15 cellular contexts compared by ENCODE assay signal in the genomic region with DNA sequence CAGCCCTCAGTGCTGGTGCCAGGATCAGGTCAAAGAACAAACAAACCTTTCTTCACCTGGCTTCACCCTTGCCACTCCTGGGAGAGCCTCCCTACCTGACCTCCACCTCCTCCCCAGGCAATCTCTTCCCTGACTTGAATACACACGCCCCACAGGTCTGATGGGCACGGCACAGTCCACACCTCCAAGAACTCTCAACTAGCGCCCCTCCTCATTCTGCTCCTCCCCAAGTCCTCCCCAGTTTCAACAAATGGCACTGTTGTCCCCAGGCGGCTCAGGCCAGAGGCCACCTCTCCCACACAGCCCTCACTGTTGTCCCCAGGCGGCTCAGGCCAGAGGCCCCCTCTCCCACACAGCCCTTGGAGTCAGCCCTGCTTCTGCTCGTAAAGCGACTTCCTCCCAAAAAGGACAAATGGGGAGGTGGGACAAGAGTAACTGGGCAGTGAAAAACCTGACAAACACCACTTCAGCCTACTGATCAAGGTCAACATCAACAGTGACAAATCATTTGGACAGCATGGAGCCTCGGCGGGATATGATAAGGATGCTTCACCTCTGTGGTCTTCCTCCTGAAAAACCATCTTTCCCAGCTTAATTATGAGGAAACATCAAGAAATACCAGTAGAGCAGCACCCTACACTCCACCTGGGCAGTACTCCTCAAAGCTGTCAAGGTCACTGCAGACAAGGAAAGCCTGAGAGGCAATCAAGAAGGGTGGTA. TPM values are rescaled to one million over a fixed set of nuclear protein-coding genes. Genes with fewer than 3 reads are reported as not detected.
DNase-seq lines count a peak whose midpoint lies in the region; ATAC-seq, FAIRE-seq and TF ChIP-seq lines count a peak whose summit lies in the region.
"Had no signal": no experiment of that assay in that cellular context is flagged by ENCODE, and none has a peak within 500 bp of the region (broad histone marks: within the 10 kb centered on the region; RNA-seq: fewer than 3 reads in every experiment).

No MANE protein-coding gene starts in this region.

- no peak for DNase-seq in CD4-positive, alpha-beta memory T cell
- DNase-seq in IMR-90 (no peak), K562 (ENCODE audit: extremely low read depth in 1 of 4, low spot score in 3 of 4) (peak in 2 of 4 experiments; percentile 18 to 61), spleen (no peak), uterus (no peak)
- DNase-seq in stimulated activated CD4-positive, alpha-beta T cell treated with anti-CD3 and anti-CD28 coated beads, Interleukin-1b, Interleukin-23, amount 100 ng/mL, for 48 hours = no peak
- DNase-seq: activated CD4-positive, CD25-positive, alpha-beta regulatory T cell treated with anti-CD3 and anti-CD28 coated beads, Interleukin-2, amount 50 U/mL, for 72 hours; activated gamma-delta T cell; effector CD8-positive, alpha-beta T cell; foreskin melanocyte; NCI-H1417 had no signal

- 50% methylated on average over 2 of the region's 9 CpGs; no CpG with 5 or more reads in 1 of the 2 experiments for WGBS in IMR-90 (ENCODE audit: extremely low coverage in 2 of 2, insufficient read length in 1 of 2), 2 experiments
- 17% methylated on average over 9 of the region's 9 CpGs for WGBS in K562 (ENCODE audit: insufficient coverage, low coverage, missing lambda C conversion rate)
- WGBS in spleen, 5 donors = 84 to 92% (median 85%) methylated on average over 9 of the region's 9 CpGs

- peaks cover 47% of the 10 kb centered on the region for H3K4me1 ChIP-seq in CD4-positive, alpha-beta memory T cell (ENCODE audit: insufficient read depth, low read length)
- H3K4me1 ChIP-seq in IMR-90 (ENCODE audit: control insufficient read depth, insufficient read depth, low read length) = peaks cover 22% of the 10 kb centered on the region
- peaks cover 40 to 67% of the 10 kb centered on the region in 2 experiments for H3K4me1 ChIP-seq in K562 (replicated peaks in 1 of 2; ENCODE audit: control insufficient read depth in 2 of 2, insufficient read depth in 2 of 2, low read length in 2 of 2)
- peaks cover 15 to 64% (median 43%) of the 10 kb centered on the region in 6 donors for H3K4me1 ChIP-seq in spleen
- no peaks in the 10 kb centered on the region for H3K4me1 ChIP-seq in uterus

- no peak overlapping the region for H2BK5ac ChIP-seq in IMR-90 (ENCODE audit: low read depth, low read length, poor library complexity, severe bottlenecking)

- peaks cover 35% of the 10 kb centered on the region for H3K9me1 ChIP-seq in IMR-90 (ENCODE audit: insufficient read depth, low read length)
- H3K9me1 ChIP-seq in K562 (ENCODE audit: control insufficient read depth, insufficient read depth, low read length) = peaks cover 11% of the 10 kb centered on the region

- H3K4ac ChIP-seq in IMR-90 (ENCODE audit: low read depth, low read length) = no peak overlapping the region

- H3K27ac Mint-ChIP-seq in CD4-positive, alpha-beta memory T cell = peak overlapping the region in 4 of 7 donors; percentile 22 to 66 (median 34)
- H3K27ac Mint-ChIP-seq in nephron = peak overlapping the region in 2 of 3 experiments; percentile 48 to 58

- in situ Hi-C loops in IMR-90 (cut with MboI; ENCODE audit: low sequenced_read_pairs) (no loop called here), K562 (cut with MboI) (no loop called here)

- no peak overlapping the region for H3K27ac ChIP-seq in CD4-positive, alpha-beta memory T cell (ENCODE audit: low read depth, low read length)
- H3K27ac ChIP-seq in IMR-90 (ENCODE audit: insufficient read depth, low read length) (no peak overlapping the region), K562 (ENCODE audit: extremely low read depth, low read depth, low read length) (peak overlapping the region; percentile 52), spleen (no peak overlapping the region), uterus (no peak overlapping the region)
- H3K27ac ChIP-seq: prostate gland, vagina had no signal

- BruUV-seq in IMR-90 (replicated peaks; lab: Mats Ljungman, UMichigan) (no TSS peak), K562 (replicated peaks; lab: Mats Ljungman, UMichigan) (no TSS peak)

- H3K36me3 Mint-ChIP-seq in CD4-positive, alpha-beta memory T cell = peaks cover 0 to 2% of the 10 kb centered on the region in 2 donors
- H3K36me3 Mint-ChIP-seq in nephron (ENCODE audit: low read depth) = no peaks in the 10 kb centered on the region

- no peak overlapping the region for H2BK20ac ChIP-seq in IMR-90 (ENCODE audit: low read depth, low read length)

- TF ChIP-seq POLR2A in IMR-90 (IDR thresholded peaks at IDR 0.05; ENCODE audit: low read depth, low read length) = no peak
- TF ChIP-seq POLR2A in K562 (conservative IDR thresholded peaks at IDR 0.05) = no peak
- TF ChIP-seq POLR2A in spleen (IDR thresholded peaks at IDR 0.05) = no peak
- no peak for TF ChIP-seq POLR2A in uterus (IDR thresholded peaks at IDR 0.05)

- peaks cover 28 to 79% of the 10 kb centered on the region in 2 experiments for H3K79me1 ChIP-seq in IMR-90 (ENCODE audit: low read depth in 1 of 2, low read length in 2 of 2)

- TF ChIP-seq CTCF in IMR-90 (conservative IDR thresholded peaks at IDR 0.05; ENCODE audit: low read depth, low read length) (no peak), K562 (IDR thresholded peaks at IDR 0.05 in 2 of 3, conservative IDR thresholded peaks at IDR 0.05 in 1 of 3; ENCODE audit: insufficient read depth in 2 of 3, low read depth in 1 of 3, low read length in 3 of 3) (no peak), nephron (IDR thresholded peaks at IDR 0.05; ENCODE audit: unreplicated experiment in 3 of 3) (no peak), spleen (IDR thresholded peaks at IDR 0.05 in 8 of 11, conservative IDR thresholded peaks at IDR 0.05 in 3 of 11) (no peak), uterus (IDR thresholded peaks at IDR 0.05) (no peak)

- no peak for ATAC-seq in IMR-90 (ENCODE audit: low read depth)
- ATAC-seq in K562 = 0 out of 3 replicates have a peak, but pooled peaks have one; percentile 0

- H3K56ac ChIP-seq in IMR-90 (ENCODE audit: extremely low read depth, insufficient read depth, low read length) = no peak overlapping the region; the same call in 1 of the 2 replicates

- H4K20me1 ChIP-seq in IMR-90 (ENCODE audit: insufficient read depth, low read length) (peaks cover 39% of the 10 kb centered on the region), K562 (replicated peaks; ENCODE audit: control insufficient read depth, insufficient read depth, low read length) (peaks cover 27% of the 10 kb centered on the region)

- H3K9me3 ChIP-seq in CD4-positive, alpha-beta memory T cell (ENCODE audit: control insufficient read depth in 1 of 2, low read length in 2 of 2) = no peaks in the 10 kb centered on the region
- H3K9me3 ChIP-seq in IMR-90 (ENCODE audit: control insufficient read depth, insufficient read depth, low read length) = no peaks in the 10 kb centered on the region
- no peaks in the 10 kb centered on the region for H3K9me3 ChIP-seq in K562 (replicated peaks; ENCODE audit: control insufficient read depth, insufficient read depth, low read depth, low read length)
- H3K9me3 ChIP-seq in spleen = no peaks in the 10 kb centered on the region
- H3K9me3 ChIP-seq in uterus = no peaks in the 10 kb centered on the region
- H3K9me3 ChIP-seq: prostate gland, vagina had no signal

- no peaks in the 10 kb centered on the region for H3K27me3 ChIP-seq in CD4-positive, alpha-beta memory T cell (ENCODE audit: insufficient read depth, low read length)
- H3K27me3 ChIP-seq in IMR-90 (ENCODE audit: control insufficient read depth, insufficient read depth, low read length) (no peaks in the 10 kb centered on the region), K562 (ENCODE audit: control insufficient read depth in 2 of 2, insufficient read depth in 2 of 2, low read length in 2 of 2) (no peaks in the 10 kb centered on the region), spleen (replicated peaks in 1 of 7) (no peaks in the 10 kb centered on the region), uterus (no peaks in the 10 kb centered on the region)
- H3K27me3 ChIP-seq: vagina had no signal

- POLR2A ChIA-PET in CD4-positive, alpha-beta memory T cell (lab: Charles Lee; ENCODE audit: partially characterized antibody) = no interaction called here
- POLR2A ChIA-PET in IMR-90 (lab: Charles Lee; ENCODE audit: unreplicated experiment) (no interaction called here), K562 (lab: Yijun Ruan, JAX) (interaction anchor here (0.9 to 1.4 kb wide), 4 partner anchors 11 to 653 kb away, joined by 3 to 7 read pairs (median 4); a partner anchor contains a TSS)

- no peaks in the 10 kb centered on the region for H3K27me3 Mint-ChIP-seq in CD4-positive, alpha-beta memory T cell
- H3K27me3 Mint-ChIP-seq in nephron (ENCODE audit: low read depth) = peaks cover 3% of the 10 kb centered on the region

- no peak overlapping the region for H3K4me3 ChIP-seq in CD4-positive, alpha-beta memory T cell (ENCODE audit: low read length in 2 of 2)
- no peak overlapping the region for H3K4me3 ChIP-seq in IMR-90 (ENCODE audit: insufficient read depth, low read depth, low read length)
- no peak overlapping the region for H3K4me3 ChIP-seq in K562
- no peak overlapping the region for H3K4me3 ChIP-seq in spleen
- H3K4me3 ChIP-seq in uterus = no peak overlapping the region
- H3K4me3 ChIP-seq: prostate gland, vagina had no signal

- no peak overlapping the region for H3K18ac ChIP-seq in IMR-90 (ENCODE audit: low read depth, low read length)

- FAIRE-seq in K562 (lab: Jason Lieb, UNC) = peak; percentile 69

- CTCF ChIA-PET in CD4-positive, alpha-beta memory T cell (lab: Charles Lee; ENCODE audit: partially characterized antibody) = no interaction called here
- CTCF ChIA-PET in IMR-90 (lab: Yijun Ruan, JAX) = interaction anchor here (0.7 to 1.4 kb wide), 2 partner anchors 42 to 47 kb away, joined by 3 read pairs; no protein-coding TSS in a partner anchor
- CTCF ChIA-PET in K562 (lab: Yijun Ruan, JAX; ENCODE audit: low intra/inter-chr PET ratio) = no interaction called here

- no peak overlapping the region for H2AFZ ChIP-seq in IMR-90 (replicated peaks; ENCODE audit: low read length, poor library complexity)
- H2AFZ ChIP-seq in K562 (ENCODE audit: low read depth, low read length) = no peak overlapping the region

- no peak overlapping the region for H2AK9ac ChIP-seq in IMR-90 (replicated peaks; ENCODE audit: low read depth, low read length, poor library complexity)

- H3K4me1 Mint-ChIP-seq in CD4-positive, alpha-beta memory T cell = peaks cover 13 to 49% (median 36%) of the 10 kb centered on the region in 4 donors
- peaks cover 10% of the 10 kb centered on the region for H3K4me1 Mint-ChIP-seq in nephron

- no peaks in the 10 kb centered on the region for H3K36me3 ChIP-seq in CD4-positive, alpha-beta memory T cell (ENCODE audit: insufficient read depth, low read length)
- H3K36me3 ChIP-seq in IMR-90 (ENCODE audit: control insufficient read depth, insufficient read depth, low read length) (peaks cover 3% of the 10 kb centered on the region), K562 (ENCODE audit: control insufficient read depth, insufficient read depth, low read length) (peaks cover 42% of the 10 kb centered on the region), spleen (peaks cover 0 to 14% (median 0%) of the 10 kb centered on the region in 6 donors), uterus (no peaks in the 10 kb centered on the region)
- H3K36me3 ChIP-seq: prostate gland, vagina had no signal

- no peak overlapping the region for H3K9ac ChIP-seq in IMR-90 (ENCODE audit: low read depth, low read length)
- peak overlapping the region; percentile 34 to 87 for H3K9ac ChIP-seq in K562 (ENCODE audit: insufficient read depth in 1 of 2, low read depth in 2 of 2, low read length in 2 of 2)

- H3K9me3 Mint-ChIP-seq in CD4-positive, alpha-beta memory T cell = no peaks in the 10 kb centered on the region
- H3K9me3 Mint-ChIP-seq in nephron = no peaks in the 10 kb centered on the region

- H2BK15ac ChIP-seq in IMR-90 (ENCODE audit: low read depth, low read length) = no peak overlapping the region

- TF ChIP-seq EP300 in K562 (IDR thresholded peaks at IDR 0.05; ENCODE audit: low read length) = no peak

- H2BK120ac ChIP-seq in IMR-90 (ENCODE audit: low read depth, low read length) = no peak overlapping the region

- H2AK5ac ChIP-seq in IMR-90 (ENCODE audit: low read depth, low read length) = no peak overlapping the region

- H3K14ac ChIP-seq in IMR-90 (replicated peaks; ENCODE audit: low read depth, low read length) = no peak overlapping the region; the same call in 1 of the 2 replicates

- H3K79me2 ChIP-seq in K562 (ENCODE audit: control insufficient read depth, insufficient read depth, low read length) = peaks cover 93% of the 10 kb centered on the region

- dilution Hi-C loops in IMR-90 (cut with HindIII; ENCODE audit: low sequenced_read_pairs, unreplicated experiment) = no loop called here

- no peak overlapping the region for H4K5ac ChIP-seq in IMR-90 (ENCODE audit: low read depth, low read length)

- peak overlapping the region in 6 of 8 donors; percentile 12 to 47 (median 38) for H3K4me3 Mint-ChIP-seq in CD4-positive, alpha-beta memory T cell
- H3K4me3 Mint-ChIP-seq in nephron = peak overlapping the region; percentile 70 to 90 (median 85)

- 0 out of 2 replicates have a peak overlapping the region, but pooled peaks have one; percentile 37 for H3K23ac ChIP-seq in IMR-90 (ENCODE audit: low read depth, low read length)

- H3K4me2 ChIP-seq in IMR-90 (ENCODE audit: low read depth, low read length) (no peak overlapping the region), K562 (ENCODE audit: insufficient read depth, low read length) (peak overlapping the region; percentile 59)

- TF ChIP-seq RAD21 in IMR-90 (IDR thresholded peaks at IDR 0.05; ENCODE audit: low read length) (no peak), K562 (CRISPR knock-in tag; conservative IDR thresholded peaks at IDR 0.05 in 1 of 2, IDR thresholded peaks at IDR 0.05 in 1 of 2) (no peak)

- no peak overlapping the region for H4K8ac ChIP-seq in IMR-90 (ENCODE audit: low read depth in 2 of 2, low read length in 2 of 2)

- no peak overlapping the region for H4K91ac ChIP-seq in IMR-90 (ENCODE audit: insufficient read depth, low read depth, low read length)

- intact Hi-C loops in CD4-positive, alpha-beta memory T cell (cut with micrococcal nuclease) = no loop called here
- intact Hi-C loops in IMR-90 (cut with micrococcal nuclease) = no loop called here
- intact Hi-C loops in K562 (cut with micrococcal nuclease) = no loop called here
- intact Hi-C loops in spleen (cut with DNase I; ENCODE audit: low total_unique reads) = no loop called here
- intact Hi-C loops in uterus (cut with DNase I; ENCODE audit: low total_unique reads) = no loop called here

RNA-seq across cellular contexts. Expression of a gene that starts 2.9 kb away (rescaled TPM):
- total RNA-seq in CD4-positive, alpha-beta memory T cell = 10 to 100 TPM; 38.8 to 42.8 TPM
- 10 to 100 TPM in 1 of 2 donors, 1 to 10 TPM in 1; 6.5 to 12.2 TPM for polyA plus RNA-seq in CD4-positive, alpha-beta memory T cell
- total RNA-seq in IMR-90 (2012; rRNA removed) (49.3 and 68.0 TPM in 2 replicates), K562 (2014; rRNA removed) (99.1 and 118 TPM in 2 replicates), K562 (2014; rRNA removed; fragmentation: Illumina TruSeq; extraction: Trizol) (26.9 and 33.1 TPM in 2 replicates), K562 (2015; rRNA removed; fragmentation: Illumina TruSeq; extraction: Trizol) (48.3 and 49.6 TPM in 2 replicates), K562 (2021) (105 and 109 TPM in 2 replicates), spleen (10 to 100 TPM; 33.2 to 47.7 (median 36.3) TPM), uterus (10 to 100 TPM; 12.4 to 44.3 (median 31.3) TPM)
- polyA plus RNA-seq in IMR-90 (2012; rRNA removed) (25.0 and 28.2 TPM in 2 replicates), K562 (2011; rRNA removed) (28.3 and 38.6 TPM in 2 replicates), K562 (2014; fragmentation: Illumina TruSeq; extraction: Trizol) (35.0 and 44.2 TPM in 2 replicates), K562 (2014; fragmentation: Nextera tagmentation; extraction: Ambion mirVana) (1 to 10 TPM; 3.9 to 5.6 TPM), K562 (2014; rRNA removed) (67.7 and 72.0 TPM in 2 replicates), spleen (10 to 100 TPM in 1 of 3 donors, 1 to 10 TPM in 2; 6.5 to 16.9 (median 7.8) TPM)
- polyA plus RNA-seq in IMR-90 (2012; cell fraction: cytosol; rRNA removed) = 14.8 and 16.4 TPM in 2 replicates
- 60.7 and 127 TPM in 2 replicates for polyA plus RNA-seq in IMR-90 (2012; cell fraction: nucleus; rRNA removed; ENCODE audit: low replicate concordance)
- 127 and 320 TPM in 2 replicates for total RNA-seq in K562 (2011; cell fraction: chromatin; rRNA removed; ENCODE audit: low replicate concordance)
- total RNA-seq in K562 (2011; cell fraction: nucleolus; rRNA removed) = 226 and 230 TPM in 2 replicates
- 127 and 144 TPM in 2 replicates for total RNA-seq in K562 (2011; cell fraction: nucleoplasm; rRNA removed)
- 25.3 and 48.8 TPM in 2 replicates for polyA plus RNA-seq in K562 (2011; cell fraction: cytosol; rRNA removed)
- polyA plus RNA-seq in K562 (2011; cell fraction: nucleus; rRNA removed) = 122 and 226 TPM in 2 replicates
- polyA plus RNA-seq in K562 (2012) = 34.0 and 53.2 TPM in 2 replicates
- 43.8 and 47.1 TPM in 2 replicates for polyA minus RNA-seq in K562 (2011; rRNA and poly(A)+ RNA removed)
- 67.2 and 76.8 TPM in 2 replicates for polyA minus RNA-seq in K562 (2011; cell fraction: cytosol; rRNA and poly(A)+ RNA removed)
- 76.1 and 82.1 TPM in 2 replicates for polyA minus RNA-seq in K562 (2011; cell fraction: nucleus; rRNA and poly(A)+ RNA removed)

RNA-seq across cellular contexts. Expression of a gene that starts 18.1 kb away (rescaled TPM):
- total RNA-seq in CD4-positive, alpha-beta memory T cell = 10 to 100 TPM; 54.8 to 57.4 TPM
- 10 to 100 TPM in 1 of 2 donors, 1 to 10 TPM in 1; 1.1 to 11.7 TPM for polyA plus RNA-seq in CD4-positive, alpha-beta memory T cell
- 62.2 and 68.1 TPM in 2 replicates for total RNA-seq in IMR-90 (2012; rRNA removed)
- 29.4 and 35.9 TPM in 2 replicates for polyA plus RNA-seq in IMR-90 (2012; rRNA removed)
- 16.7 and 21.3 TPM in 2 replicates for polyA plus RNA-seq in IMR-90 (2012; cell fraction: cytosol; rRNA removed)
- 73.1 and 75.4 TPM in 2 replicates for polyA plus RNA-seq in IMR-90 (2012; cell fraction: nucleus; rRNA removed; ENCODE audit: low replicate concordance)
- 289 and 389 TPM in 2 replicates for total RNA-seq in K562 (2011; cell fraction: chromatin; rRNA removed; ENCODE audit: low replicate concordance)
- total RNA-seq in K562 (2011; cell fraction: nucleolus; rRNA removed) = 139 and 156 TPM in 2 replicates
- 199 and 236 TPM in 2 replicates for total RNA-seq in K562 (2011; cell fraction: nucleoplasm; rRNA removed)
- total RNA-seq in K562 (2014; rRNA removed) = 51.8 and 60.7 TPM in 2 replicates
- 76.3 and 81.4 TPM in 2 replicates for total RNA-seq in K562 (2014; rRNA removed; fragmentation: Illumina TruSeq; extraction: Trizol)
- total RNA-seq in K562 (2015; rRNA removed; fragmentation: Illumina TruSeq; extraction: Trizol) = 55.7 and 58.8 TPM in 2 replicates
- total RNA-seq in K562 (2021) = 112 and 126 TPM in 2 replicates
- polyA plus RNA-seq in K562 (2011; rRNA removed) = 48.5 and 59.2 TPM in 2 replicates
- 29.9 and 35.2 TPM in 2 replicates for polyA plus RNA-seq in K562 (2011; cell fraction: cytosol; rRNA removed)
- polyA plus RNA-seq in K562 (2011; cell fraction: nucleus; rRNA removed) = 134 and 155 TPM in 2 replicates
- 52.3 and 53.7 TPM in 2 replicates for polyA plus RNA-seq in K562 (2012)
- 62.7 and 74.1 TPM in 2 replicates for polyA plus RNA-seq in K562 (2014; fragmentation: Illumina TruSeq; extraction: Trizol)
- polyA plus RNA-seq in K562 (2014; fragmentation: Nextera tagmentation; extraction: Ambion mirVana) = 1 to 10 TPM; 6.4 to 9.7 TPM
- polyA plus RNA-seq in K562 (2014; rRNA removed) = 53.5 and 58.5 TPM in 2 replicates
- polyA minus RNA-seq in K562 (2011; rRNA and poly(A)+ RNA removed) = 106 and 124 TPM in 2 replicates
- 58.0 and 70.8 TPM in 2 replicates for polyA minus RNA-seq in K562 (2011; cell fraction: cytosol; rRNA and poly(A)+ RNA removed)
- 57.1 and 96.7 TPM in 2 replicates for polyA minus RNA-seq in K562 (2011; cell fraction: nucleus; rRNA and poly(A)+ RNA removed)
- 10 to 100 TPM; 39.1 to 58.9 (median 48.5) TPM for total RNA-seq in spleen
- polyA plus RNA-seq in spleen = 10 to 100 TPM in 1 of 3 donors, 1 to 10 TPM in 2; 7.1 to 13.1 (median 7.4) TPM
- total RNA-seq in uterus = 10 to 100 TPM; 10.3 to 75.3 (median 49.0) TPM

RNA-seq across cellular contexts. Expression of a gene that starts 60.0 kb away (rescaled TPM):
- under 1 TPM; 0.53 to 0.67 TPM for total RNA-seq in CD4-positive, alpha-beta memory T cell
- polyA plus RNA-seq in CD4-positive, alpha-beta memory T cell = not detected
- total RNA-seq in IMR-90 (2012; rRNA removed) (0.18 and 0.28 TPM in 2 replicates), K562 (2014; rRNA removed) (39.9 and 43.8 TPM in 2 replicates), K562 (2014; rRNA removed; fragmentation: Illumina TruSeq; extraction: Trizol) (6.3 and 6.5 TPM in 2 replicates), K562 (2015; rRNA removed; fragmentation: Illumina TruSeq; extraction: Trizol) (12.7 and 14.1 TPM in 2 replicates), K562 (2021) (47.8 and 60.4 TPM in 2 replicates), spleen (1 to 10 TPM; 1.6 to 7.5 (median 4.0) TPM), uterus (1 to 10 TPM in 3 of 4 donors, under 1 TPM in 1; 0.29 to 6.4 (median 4.3) TPM)
- polyA plus RNA-seq in IMR-90 (2012; rRNA removed) (0.67 and 0.93 TPM in 2 replicates), K562 (2011; rRNA removed) (20.4 and 21.7 TPM in 2 replicates), K562 (2014; fragmentation: Illumina TruSeq; extraction: Trizol) (8.4 and 22.9 TPM in 2 replicates), K562 (2014; fragmentation: Nextera tagmentation; extraction: Ambion mirVana) (1 to 10 TPM; 1.2 to 1.7 TPM), K562 (2014; rRNA removed) (48.9 and 51.5 TPM in 2 replicates), spleen (1 to 10 TPM; 1.0 to 4.8 (median 1.5) TPM)
- 0.34 and 0.74 TPM in 2 replicates for polyA plus RNA-seq in IMR-90 (2012; cell fraction: cytosol; rRNA removed)
- 0.93 and 4.6 TPM in 2 replicates for polyA plus RNA-seq in IMR-90 (2012; cell fraction: nucleus; rRNA removed; ENCODE audit: low replicate concordance)
- 54.4 and 166 TPM in 2 replicates for total RNA-seq in K562 (2011; cell fraction: chromatin; rRNA removed; ENCODE audit: low replicate concordance)
- total RNA-seq in K562 (2011; cell fraction: nucleolus; rRNA removed) = 200 and 208 TPM in 2 replicates
- total RNA-seq in K562 (2011; cell fraction: nucleoplasm; rRNA removed) = 76.8 and 80.7 TPM in 2 replicates
- polyA plus RNA-seq in K562 (2011; cell fraction: cytosol; rRNA removed) = 18.7 and 54.2 TPM in 2 replicates
- polyA plus RNA-seq in K562 (2011; cell fraction: nucleus; rRNA removed) = 176 and 334 TPM in 2 replicates
- polyA plus RNA-seq in K562 (2012) = 15.0 and 22.4 TPM in 2 replicates
- polyA minus RNA-seq in K562 (2011; rRNA and poly(A)+ RNA removed) = 3.9 and 9.3 TPM in 2 replicates
- 30.2 and 37.6 TPM in 2 replicates for polyA minus RNA-seq in K562 (2011; cell fraction: cytosol; rRNA and poly(A)+ RNA removed)
- 59.1 and 74.0 TPM in 2 replicates for polyA minus RNA-seq in K562 (2011; cell fraction: nucleus; rRNA and poly(A)+ RNA removed)
- total RNA-seq: OCI-LY7 had no signal
